ENCODE assay signal across 2 cellular contexts in genomic region chr19:46118136-46118535, GRCh38.
TF ChIP-seq lines count a peak whose summit lies in the region.

No MANE protein-coding gene starts in this region.

TF ChIP-seq in SK-N-SH, 30 proteins besides CTCF, POLR2A, EP300 and RAD21 (continued from another document):
- TF ChIP-seq FOSL2 (IDR thresholded peaks at IDR 0.05; ENCODE audit: borderline replicate concordance, low read depth) = peak; percentile 38; the same call in 1 of the 2 replicates
- TF ChIP-seq PBX3 (IDR thresholded peaks at IDR 0.05) = peak; percentile 35; the same call in 1 of the 2 replicates

TF ChIP-seq in SK-N-SH treated with all-trans-retinoic acid at 6 μM for 48 hours, 23 proteins besides CTCF, POLR2A, EP300 and RAD21 (continued from another document):
- no peak for TF ChIP-seq TSHZ2 (CRISPR knock-in tag; IDR thresholded peaks at IDR 0.05)
- TF ChIP-seq ARNTL (CRISPR knock-in tag; IDR thresholded peaks at IDR 0.05; ENCODE audit: borderline replicate concordance, low read depth) = no peak
- TF ChIP-seq TCF4 (CRISPR knock-in tag; IDR thresholded peaks at IDR 0.05; ENCODE audit: borderline replicate concordance) = no peak
- no peak for TF ChIP-seq SNAI2 (CRISPR knock-in tag; IDR thresholded peaks at IDR 0.05)
- TF ChIP-seq GLIS3 (CRISPR knock-in tag; IDR thresholded peaks at IDR 0.05) = no peak
- no peak for TF ChIP-seq TOX (CRISPR knock-in tag; IDR thresholded peaks at IDR 0.05; ENCODE audit: borderline replicate concordance)
- TF ChIP-seq POU6F1 (CRISPR knock-in tag; IDR thresholded peaks at IDR 0.05; ENCODE audit: borderline replicate concordance, low read depth) = no peak
- no peak for TF ChIP-seq ZFP30 (CRISPR knock-in tag; IDR thresholded peaks at IDR 0.05)
